Comparison of ENCODE assay signal across 1 cellular context in the genomic region with DNA sequence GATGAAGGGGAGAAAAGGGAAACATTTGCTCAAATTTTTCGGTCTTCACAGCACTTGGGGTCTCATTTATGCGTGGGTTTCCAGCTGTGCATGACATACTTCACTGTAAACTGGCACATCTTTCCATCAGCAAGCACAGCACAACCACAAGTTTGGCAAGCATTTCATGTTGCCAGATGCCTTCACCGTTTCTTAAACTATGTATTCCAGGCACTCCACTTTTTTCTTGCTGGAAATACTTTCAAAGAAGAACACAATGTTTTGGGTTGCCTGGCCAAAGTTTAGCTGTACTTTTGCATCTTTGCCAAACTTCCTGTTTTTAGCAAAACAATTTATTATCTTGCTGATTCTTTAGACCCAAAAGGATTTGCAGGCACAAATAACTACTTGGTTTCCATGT.
TF ChIP-seq lines count a peak whose summit lies in the region.

No MANE protein-coding gene starts in this region.

TF ChIP-seq in H1, 55 proteins besides CTCF, POLR2A, EP300 and RAD21:
- TF ChIP-seq SRF (IDR thresholded peaks at IDR 0.05; ENCODE audit: low read depth, low read length): no peak
- TF ChIP-seq JUND (IDR thresholded peaks at IDR 0.05; ENCODE audit: low read length): no peak
- TF ChIP-seq CEBPB (IDR thresholded peaks at IDR 0.05; ENCODE audit: low read depth, low read length): no peak
- TF ChIP-seq NANOG (IDR thresholded peaks at IDR 0.05; ENCODE audit: insufficient read depth, low read depth, low read length, poor library complexity, severe bottlenecking): no peak
- TF ChIP-seq, protein P1, sequence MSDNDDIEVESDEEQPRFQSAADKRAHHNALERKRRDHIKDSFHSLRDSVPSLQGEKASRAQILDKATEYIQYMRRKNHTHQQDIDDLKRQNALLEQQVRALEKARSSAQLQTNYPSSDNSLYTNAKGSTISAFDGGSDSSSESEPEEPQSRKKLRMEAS (IDR thresholded peaks at IDR 0.05): no peak
- TF ChIP-seq BRCA1 (IDR thresholded peaks at IDR 0.05; ENCODE audit: low read depth, low read length): no peak
TF ChIP-seq in H1: peak in this region for 0.
